10 cellular contexts compared by ENCODE assay signal in genomic region chrX:17361620-17362019, GRCh38. TPM values are rescaled to one million over a fixed set of nuclear protein-coding genes. Genes with fewer than 3 reads are reported as not detected.
A peak's percentile ranks its signal among the peaks of the same experiment; 100 is the strongest.
DNase-seq lines count a peak whose midpoint lies in the region; ATAC-seq and TF ChIP-seq lines count a peak whose summit lies in the region.
"Had no signal": no experiment of that assay in that cellular context is flagged by ENCODE, and none has a peak within 500 bp of the region (broad histone marks: within the 10 kb centered on the region; RNA-seq: fewer than 3 reads in every experiment).

No MANE protein-coding gene starts in this region.

- no peaks in the 10 kb centered on the region for H4K20me1 ChIP-seq in osteoblast (ENCODE audit: insufficient read depth, low read length)
- H4K20me1 ChIP-seq: BLaER1 treated with 17β-estradiol and CSF1 and Interleukin-3, amounts not matched to agents 10 nM and 100 nM had no signal

- no peak overlapping the region for H2AFZ ChIP-seq in osteoblast (ENCODE audit: low read length)

- H3K36me3 ChIP-seq in adipocyte (ENCODE audit: control insufficient read depth, insufficient read depth, low read length, severe bottlenecking), result no peaks in the 10 kb centered on the region
- no peaks in the 10 kb centered on the region for H3K36me3 ChIP-seq in osteoblast (ENCODE audit: insufficient read depth, low read length)
- H3K36me3 ChIP-seq: BLaER1 treated with 17β-estradiol and CSF1 and Interleukin-3, amounts not matched to agents 10 nM and 100 nM; heart right ventricle had no signal

- no peak overlapping the region for H3K9ac ChIP-seq in adipocyte (ENCODE audit: low read length)
- H3K9ac ChIP-seq: BLaER1 treated with 17β-estradiol and CSF1 and Interleukin-3, amounts not matched to agents 10 nM and 100 nM had no signal

- no peak overlapping the region for H3K4me3 ChIP-seq in adipocyte (ENCODE audit: low read length)
- H3K4me3 ChIP-seq in osteoblast (ENCODE audit: insufficient read depth, low read length), result no peak overlapping the region
- H3K4me3 ChIP-seq: BLaER1 treated with 17β-estradiol and CSF1 and Interleukin-3, amounts not matched to agents 10 nM and 100 nM; heart right ventricle had no signal

- H3K79me2 ChIP-seq in osteoblast (ENCODE audit: insufficient read depth, low read length), result no peaks in the 10 kb centered on the region

- ATAC-seq in HG02642 (IDR thresholded peaks at IDR 0.05; ENCODE audit: poor library complexity, unreplicated experiment), result no peak
- ATAC-seq: heart right ventricle had no signal

- H3K4me1 ChIP-seq in adipocyte (ENCODE audit: control insufficient read depth, insufficient read depth, low read length) (peaks cover 3% of the 10 kb centered on the region), osteoblast (ENCODE audit: insufficient read depth, low read length) (no peaks in the 10 kb centered on the region)
- H3K4me1 ChIP-seq: BLaER1 treated with 17β-estradiol and CSF1 and Interleukin-3, amounts not matched to agents 10 nM and 100 nM; heart right ventricle had no signal

- H3K9me3 ChIP-seq in adipocyte (ENCODE audit: control insufficient read depth, low read length) (no peaks in the 10 kb centered on the region), osteoblast (ENCODE audit: low read depth, low read length) (no peaks in the 10 kb centered on the region)
- H3K9me3 ChIP-seq: BLaER1 treated with 17β-estradiol and CSF1 and Interleukin-3, amounts not matched to agents 10 nM and 100 nM; heart right ventricle had no signal

- peak; percentile 29 for TF ChIP-seq CTCF in osteoblast (IDR thresholded peaks at IDR 0.05; ENCODE audit: extremely low read depth, low read depth, low read length)

- DNase-seq in NCI-H748 (lab: John Stamatoyannopoulos, UW; ENCODE audit: unreplicated experiment), result peak; percentile 52
- no peak for DNase-seq in NCI-H748 treated with DMSO at 0.1 percent for 48 hours (lab: John Stamatoyannopoulos, UW)
- DNase-seq in HK-2 (ENCODE audit: unreplicated experiment), result peak; percentile 21
- peak; percentile 21 for DNase-seq in adipocyte (ENCODE audit: low read depth)
- DNase-seq in osteoblast (ENCODE audit: insufficient read length, low spot score, missing footprints), result no peak
- DNase-seq in activated CD8-positive, alpha-beta memory T cell treated with anti-CD3 and anti-CD28 coated beads for 24 hours, result no peak
- no peak for DNase-seq in nucleus accumbens (lab: John Stamatoyannopoulos, UW)
- DNase-seq: heart right ventricle had no signal

- H3K27me3 ChIP-seq in adipocyte (replicated peaks; ENCODE audit: control insufficient read depth, insufficient read depth, low read length) (no peaks in the 10 kb centered on the region), osteoblast (ENCODE audit: insufficient read depth, low read length) (no peaks in the 10 kb centered on the region)

- H3K4me2 ChIP-seq in osteoblast (ENCODE audit: insufficient read depth, low read length), result no peak overlapping the region
- H3K4me2 ChIP-seq: BLaER1 treated with 17β-estradiol and CSF1 and Interleukin-3, amounts not matched to agents 10 nM and 100 nM had no signal

- no peak overlapping the region for H3K27ac ChIP-seq in osteoblast (ENCODE audit: low read depth, low read length)
- H3K27ac ChIP-seq: BLaER1 treated with 17β-estradiol and CSF1 and Interleukin-3, amounts not matched to agents 10 nM and 100 nM; heart right ventricle had no signal

RNA-seq across cellular contexts. Expression of gene NHS, which starts 13.4 kb away (rescaled TPM):
- 10.5 and 16.8 TPM in 2 replicates for total RNA-seq in osteoblast

Comparison
In these comparisons a context has a peak if more than half of its experiments do, and no peak if none do; other contexts are left out.
1. DNase-seq: peak in NCI-H748 (single experiment), HK-2 (single experiment) and adipocyte (single experiment); none in NCI-H748 treated with DMSO at 0.1 percent for 48 hours (single experiment), osteoblast (single experiment), activated CD8-positive, alpha-beta memory T cell treated with anti-CD3 and anti-CD28 coated beads for 24 hours (single experiment) and nucleus accumbens (0 of 56).